Comparison of ENCODE assay signal across 2 cellular contexts in the genomic region with DNA sequence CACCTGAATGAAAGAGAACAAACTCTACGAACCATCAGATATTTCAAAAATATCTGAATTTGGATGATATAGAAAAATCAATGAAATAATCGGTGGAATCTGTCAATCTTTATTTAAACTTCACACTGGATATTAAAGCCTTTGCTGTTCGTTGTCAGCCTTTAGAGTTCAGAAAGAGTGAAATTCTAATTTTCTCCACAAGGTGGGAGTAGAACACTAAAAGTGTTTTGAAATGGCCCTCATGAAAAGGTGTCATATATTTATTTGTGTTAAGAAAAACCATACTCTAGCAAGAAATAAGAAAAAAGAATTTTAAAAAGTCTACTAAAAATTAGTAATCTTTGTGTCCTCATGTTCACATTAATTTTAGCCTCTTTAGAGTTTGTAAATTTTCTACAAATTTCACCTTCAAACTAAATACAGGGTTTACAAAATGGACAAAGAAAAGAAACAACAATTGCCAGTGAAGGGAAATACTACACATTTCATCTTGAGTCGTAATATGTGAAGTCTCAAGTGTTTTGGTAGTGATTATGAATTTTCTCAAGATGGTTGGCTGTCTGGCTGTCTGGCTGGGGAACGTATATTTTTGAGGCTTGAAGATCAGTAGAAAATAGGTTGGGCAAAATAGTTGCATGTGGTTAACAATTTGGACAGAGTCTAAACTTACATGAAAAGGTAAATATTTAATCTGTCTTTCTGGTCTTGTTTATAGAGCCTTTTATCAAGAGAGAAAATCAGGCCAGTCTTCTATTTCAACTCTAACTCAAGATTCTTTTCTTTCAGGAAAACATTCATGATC.
TF ChIP-seq lines count a peak whose summit lies in the region.

No MANE protein-coding gene starts in this region.

TF ChIP-seq in GM23338, 12 proteins besides CTCF, POLR2A, EP300 and RAD21 (continued from another document):
- no peak for TF ChIP-seq REST (IDR thresholded peaks at IDR 0.05; ENCODE audit: unreplicated experiment)
- TF ChIP-seq CREB1 (CRISPR knock-in tag; IDR thresholded peaks at IDR 0.05; ENCODE audit: low read depth): no peak
- TF ChIP-seq ZNF462 (CRISPR knock-in tag; IDR thresholded peaks at IDR 0.05): no peak

TF ChIP-seq in SK-N-SH treated with all-trans-retinoic acid at 6 μM for 48 hours, 23 proteins besides CTCF, POLR2A, EP300 and RAD21 (continued from another document):
- TF ChIP-seq, protein P1, sequence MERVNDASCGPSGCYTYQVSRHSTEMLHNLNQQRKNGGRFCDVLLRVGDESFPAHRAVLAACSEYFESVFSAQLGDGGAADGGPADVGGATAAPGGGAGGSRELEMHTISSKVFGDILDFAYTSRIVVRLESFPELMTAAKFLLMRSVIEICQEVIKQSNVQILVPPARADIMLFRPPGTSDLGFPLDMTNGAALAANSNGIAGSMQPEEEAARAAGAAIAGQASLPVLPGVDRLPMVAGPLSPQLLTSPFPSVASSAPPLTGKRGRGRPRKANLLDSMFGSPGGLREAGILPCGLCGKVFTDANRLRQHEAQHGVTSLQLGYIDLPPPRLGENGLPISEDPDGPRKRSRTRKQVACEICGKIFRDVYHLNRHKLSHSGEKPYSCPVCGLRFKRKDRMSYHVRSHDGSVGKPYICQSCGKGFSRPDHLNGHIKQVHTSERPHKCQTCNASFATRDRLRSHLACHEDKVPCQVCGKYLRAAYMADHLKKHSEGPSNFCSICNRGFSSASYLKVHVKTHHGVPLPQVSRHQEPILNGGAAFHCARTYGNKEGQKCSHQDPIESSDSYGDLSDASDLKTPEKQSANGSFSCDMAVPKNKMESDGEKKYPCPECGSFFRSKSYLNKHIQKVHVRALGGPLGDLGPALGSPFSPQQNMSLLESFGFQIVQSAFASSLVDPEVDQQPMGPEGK (CRISPR knock-in tag; IDR thresholded peaks at IDR 0.05; ENCODE audit: borderline replicate concordance): no peak
- TF ChIP-seq TOX (CRISPR knock-in tag; IDR thresholded peaks at IDR 0.05; ENCODE audit: borderline replicate concordance) (no peak), ZFP30 (CRISPR knock-in tag; IDR thresholded peaks at IDR 0.05) (no peak), TCF4 (CRISPR knock-in tag; IDR thresholded peaks at IDR 0.05; ENCODE audit: borderline replicate concordance) (no peak), ESRRG (CRISPR knock-in tag; IDR thresholded peaks at IDR 0.05) (no peak), CSDC2 (CRISPR knock-in tag; IDR thresholded peaks at IDR 0.05) (no peak), GLIS3 (CRISPR knock-in tag; IDR thresholded peaks at IDR 0.05) (no peak)
- TF ChIP-seq, protein P2, sequence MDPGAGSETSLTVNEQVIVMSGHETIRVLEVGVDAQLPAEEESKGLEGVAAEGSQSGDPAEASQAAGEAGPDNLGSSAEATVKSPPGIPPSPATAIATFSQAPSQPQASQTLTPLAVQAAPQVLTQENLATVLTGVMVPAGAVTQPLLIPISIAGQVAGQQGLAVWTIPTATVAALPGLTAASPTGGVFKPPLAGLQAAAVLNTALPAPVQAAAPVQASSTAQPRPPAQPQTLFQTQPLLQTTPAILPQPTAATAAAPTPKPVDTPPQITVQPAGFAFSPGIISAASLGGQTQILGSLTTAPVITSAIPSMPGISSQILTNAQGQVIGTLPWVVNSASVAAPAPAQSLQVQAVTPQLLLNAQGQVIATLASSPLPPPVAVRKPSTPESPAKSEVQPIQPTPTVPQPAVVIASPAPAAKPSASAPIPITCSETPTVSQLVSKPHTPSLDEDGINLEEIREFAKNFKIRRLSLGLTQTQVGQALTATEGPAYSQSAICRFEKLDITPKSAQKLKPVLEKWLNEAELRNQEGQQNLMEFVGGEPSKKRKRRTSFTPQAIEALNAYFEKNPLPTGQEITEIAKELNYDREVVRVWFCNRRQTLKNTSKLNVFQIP (CRISPR knock-in tag; IDR thresholded peaks at IDR 0.05; ENCODE audit: borderline replicate concordance, low read depth): no peak
- TF ChIP-seq, protein P3, sequence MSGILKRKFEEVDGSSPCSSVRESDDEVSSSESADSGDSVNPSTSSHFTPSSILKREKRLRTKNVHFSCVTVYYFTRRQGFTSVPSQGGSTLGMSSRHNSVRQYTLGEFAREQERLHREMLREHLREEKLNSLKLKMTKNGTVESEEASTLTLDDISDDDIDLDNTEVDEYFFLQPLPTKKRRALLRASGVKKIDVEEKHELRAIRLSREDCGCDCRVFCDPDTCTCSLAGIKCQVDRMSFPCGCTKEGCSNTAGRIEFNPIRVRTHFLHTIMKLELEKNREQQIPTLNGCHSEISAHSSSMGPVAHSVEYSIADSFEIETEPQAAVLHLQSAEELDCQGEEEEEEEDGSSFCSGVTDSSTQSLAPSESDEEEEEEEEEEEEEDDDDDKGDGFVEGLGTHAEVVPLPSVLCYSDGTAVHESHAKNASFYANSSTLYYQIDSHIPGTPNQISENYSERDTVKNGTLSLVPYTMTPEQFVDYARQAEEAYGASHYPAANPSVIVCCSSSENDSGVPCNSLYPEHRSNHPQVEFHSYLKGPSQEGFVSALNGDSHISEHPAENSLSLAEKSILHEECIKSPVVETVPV (CRISPR knock-in tag; IDR thresholded peaks at IDR 0.05): no peak
